ENCODE assay signal across 21 cellular contexts in the genomic region with DNA sequence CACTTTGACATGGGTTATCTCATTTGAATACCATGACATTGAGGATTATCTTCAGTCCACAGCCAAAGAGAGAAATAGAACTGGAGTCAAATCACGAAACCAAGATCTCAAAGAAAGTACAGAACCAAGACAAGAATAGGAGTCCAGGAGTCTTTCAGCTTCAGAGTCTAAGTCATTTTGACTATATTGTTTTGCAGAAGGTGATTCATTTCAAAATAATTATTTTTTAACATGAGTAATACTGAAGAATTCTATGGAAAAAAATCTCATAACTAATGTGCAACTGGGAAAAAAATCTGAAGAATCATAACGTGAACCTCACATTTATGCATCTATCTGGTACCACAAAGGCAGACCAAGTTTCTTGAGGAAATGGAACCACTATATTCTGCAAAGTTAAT.
A peak's percentile ranks its signal among the peaks of the same experiment; 100 is the strongest.
DNase-seq lines count a peak whose midpoint lies in the region; ATAC-seq and TF ChIP-seq lines count a peak whose summit lies in the region.
"Had no signal": no experiment of that assay in that cellular context is flagged by ENCODE, and none has a peak within 500 bp of the region (broad histone marks: within the 10 kb centered on the region; RNA-seq: fewer than 3 reads in every experiment).

No MANE protein-coding gene starts in this region.

- H3K9me3 ChIP-seq in T-helper 17 cell (ENCODE audit: control insufficient read depth, low read length, poor library complexity, severe bottlenecking) = no peaks in the 10 kb centered on the region
- H3K9me3 ChIP-seq: testis had no signal

- no peaks in the 10 kb centered on the region for H3K27me3 Mint-ChIP-seq in stimulated activated naive B cell treated with anti-CD40 and anti-IgM and Interleukin-4, amounts not matched to agents 10 μg/mL and 1 μg/mL and 100 μg/mL, for 72 hours
- H3K27me3 Mint-ChIP-seq in T-helper 17 cell (no peaks in the 10 kb centered on the region), type B pancreatic cell (no peaks in the 10 kb centered on the region)
- H3K27me3 Mint-ChIP-seq: activated naive CD4-positive, alpha-beta T cell treated with anti-CD3 and anti-CD28 coated beads, Interleukin-2, amount 50 U/mL, for 24 hours; natural killer cell treated with Interleukin-12 subunit alpha and Interleukin-12 subunit beta and Interleukin-15 and Interleukin-18, amount 100 ng/mL, for 72 hours; progenitor cell of endocrine pancreas had no signal

- no peak overlapping the region for H3K4me3 Mint-ChIP-seq in stimulated activated naive B cell treated with anti-CD40 and anti-IgM and Interleukin-4, amounts not matched to agents 10 μg/mL and 1 μg/mL and 100 μg/mL, for 72 hours
- H3K4me3 Mint-ChIP-seq in T-helper 17 cell = no peak overlapping the region
- no peak overlapping the region for H3K4me3 Mint-ChIP-seq in type B pancreatic cell
- H3K4me3 Mint-ChIP-seq: activated naive CD4-positive, alpha-beta T cell treated with anti-CD3 and anti-CD28 coated beads, Interleukin-2, amount 50 U/mL, for 24 hours; natural killer cell treated with Interleukin-12 subunit alpha and Interleukin-12 subunit beta and Interleukin-15 and Interleukin-18, amount 100 ng/mL, for 72 hours had no signal

- ATAC-seq in SK-N-SH treated with all-trans-retinoic acid at 6 μM for 48 hours (peak; percentile 19; the same call in 2 of the 3 replicates), HG03045 (IDR thresholded peaks at IDR 0.05; ENCODE audit: unreplicated experiment) (no peak), T-helper 17 cell (no peak)
- ATAC-seq in stimulated activated naive B cell treated with anti-CD40 and anti-IgM and Interleukin-4, amounts not matched to agents 10 μg/mL and 1 μg/mL and 100 μg/mL, for 72 hours (replicated peaks) = peak; percentile 88 to 96
- ATAC-seq: left cardiac atrium; natural killer cell treated with Interleukin-12 subunit alpha and Interleukin-12 subunit beta and Interleukin-15 and Interleukin-18, amount 100 ng/mL, for 72 hours had no signal

- H3K36me3 Mint-ChIP-seq in stimulated activated naive B cell treated with anti-CD40 and anti-IgM and Interleukin-4, amounts not matched to agents 10 μg/mL and 1 μg/mL and 100 μg/mL, for 72 hours = peaks cover 32 to 62% of the 10 kb centered on the region in 2 donors
- H3K36me3 Mint-ChIP-seq in T-helper 17 cell (ENCODE audit: low read depth) = peaks cover 6% of the 10 kb centered on the region
- peaks cover 44% of the 10 kb centered on the region for H3K36me3 Mint-ChIP-seq in type B pancreatic cell

- no peak for TF ChIP-seq CTCF in epithelial cell of esophagus (IDR thresholded peaks at IDR 0.05; ENCODE audit: insufficient read depth, low read depth, low read length, missing control alignments)
- no peak for TF ChIP-seq CTCF in type B pancreatic cell (conservative IDR thresholded peaks at IDR 0.05)

- H3K27ac Mint-ChIP-seq in stimulated activated naive B cell treated with anti-CD40 and anti-IgM and Interleukin-4, amounts not matched to agents 10 μg/mL and 1 μg/mL and 100 μg/mL, for 72 hours = peak overlapping the region; percentile 25
- no peak overlapping the region for H3K27ac Mint-ChIP-seq in T-helper 17 cell
- no peak overlapping the region for H3K27ac Mint-ChIP-seq in type B pancreatic cell
- H3K27ac Mint-ChIP-seq: activated naive CD4-positive, alpha-beta T cell treated with anti-CD3 and anti-CD28 coated beads, Interleukin-2, amount 50 U/mL, for 24 hours; natural killer cell treated with Interleukin-12 subunit alpha and Interleukin-12 subunit beta and Interleukin-15 and Interleukin-18, amount 100 ng/mL, for 72 hours; progenitor cell of endocrine pancreas had no signal

- peaks cover 15 to 27% of the 10 kb centered on the region in 2 donors for H3K4me1 Mint-ChIP-seq in stimulated activated naive B cell treated with anti-CD40 and anti-IgM and Interleukin-4, amounts not matched to agents 10 μg/mL and 1 μg/mL and 100 μg/mL, for 72 hours
- H3K4me1 Mint-ChIP-seq in T-helper 17 cell (peaks cover 7% of the 10 kb centered on the region), type B pancreatic cell (ENCODE audit: unreplicated experiment) (no peaks in the 10 kb centered on the region)

- DNase-seq in stimulated activated CD4-positive, alpha-beta T cell treated with anti-CD3 and anti-CD28 coated beads, Interleukin-15, amount 100 ng/mL, for 24 hours = peak; percentile 7
- no peak for DNase-seq in stimulated activated CD4-positive, alpha-beta T cell treated with anti-CD3 and anti-CD28 coated beads, Interleukin-4, amount 100 ng/mL, for 24 hours
- DNase-seq in epithelial cell of esophagus (ENCODE audit: low read depth) (peak; percentile 10), T-helper 17 cell (no peak), type B pancreatic cell (ENCODE audit: extremely low spot score, unreplicated experiment) (no peak)
- DNase-seq in stimulated activated naive B cell treated with anti-CD40 and anti-IgM and Interleukin-4, amounts not matched to agents 10 μg/mL and 1 μg/mL and 100 μg/mL, for 72 hours = no peak
- DNase-seq: activated CD4-positive, alpha-beta T cell treated with anti-CD3 and anti-CD28 coated beads, Interleukin-2, amount 50 U/mL, for 1 hour; activated CD8-positive, alpha-beta memory T cell treated with anti-CD3 and anti-CD28 coated beads, Interleukin-2, amount 50 U/mL, for 48 hours; DMS153; KG1; left cardiac atrium; NCI-H2029 treated with DMSO at 0.1 percent for 48 hours; RPMI8226; stimulated activated CD4-positive, alpha-beta T cell treated with anti-CD3 and anti-CD28 coated beads, Interleukin-4, amount 100 ng/mL, for 4 hours; testis had no signal

- no peak overlapping the region for H3K4me3 ChIP-seq in epithelial cell of esophagus (ENCODE audit: low read length)
- H3K4me3 ChIP-seq: skin epidermis, testis had no signal

- H3K9me3 Mint-ChIP-seq in stimulated activated naive B cell treated with anti-CD40 and anti-IgM and Interleukin-4, amounts not matched to agents 10 μg/mL and 1 μg/mL and 100 μg/mL, for 72 hours = peaks cover 7 to 8% of the 10 kb centered on the region in 2 donors
- peaks cover 4% of the 10 kb centered on the region for H3K9me3 Mint-ChIP-seq in type B pancreatic cell
- H3K9me3 Mint-ChIP-seq: natural killer cell treated with Interleukin-12 subunit alpha and Interleukin-12 subunit beta and Interleukin-15 and Interleukin-18, amount 100 ng/mL, for 72 hours had no signal

TF ChIP-seq in SK-N-SH treated with all-trans-retinoic acid at 6 μM for 48 hours, 23 proteins besides CTCF, POLR2A, EP300 and RAD21:
- TF ChIP-seq ARNTL (CRISPR knock-in tag; IDR thresholded peaks at IDR 0.05; ENCODE audit: borderline replicate concordance, low read depth) (no peak), TCF4 (CRISPR knock-in tag; IDR thresholded peaks at IDR 0.05; ENCODE audit: borderline replicate concordance) (no peak), ZFP3 (CRISPR knock-in tag; IDR thresholded peaks at IDR 0.05) (no peak), ZNF70 (CRISPR knock-in tag; IDR thresholded peaks at IDR 0.05) (no peak), ZNF565 (CRISPR knock-in tag; conservative IDR thresholded peaks at IDR 0.05; ENCODE audit: low read depth) (no peak), CSDC2 (CRISPR knock-in tag; IDR thresholded peaks at IDR 0.05) (no peak), SNAI2 (CRISPR knock-in tag; IDR thresholded peaks at IDR 0.05) (no peak), ZNF8 (CRISPR knock-in tag; IDR thresholded peaks at IDR 0.05) (no peak), ISL1 (CRISPR knock-in tag; IDR thresholded peaks at IDR 0.05) (no peak), BACH2 (CRISPR knock-in tag; IDR thresholded peaks at IDR 0.05; ENCODE audit: borderline replicate concordance) (no peak), TOX (CRISPR knock-in tag; IDR thresholded peaks at IDR 0.05; ENCODE audit: borderline replicate concordance) (no peak)
- TF ChIP-seq, protein P1, sequence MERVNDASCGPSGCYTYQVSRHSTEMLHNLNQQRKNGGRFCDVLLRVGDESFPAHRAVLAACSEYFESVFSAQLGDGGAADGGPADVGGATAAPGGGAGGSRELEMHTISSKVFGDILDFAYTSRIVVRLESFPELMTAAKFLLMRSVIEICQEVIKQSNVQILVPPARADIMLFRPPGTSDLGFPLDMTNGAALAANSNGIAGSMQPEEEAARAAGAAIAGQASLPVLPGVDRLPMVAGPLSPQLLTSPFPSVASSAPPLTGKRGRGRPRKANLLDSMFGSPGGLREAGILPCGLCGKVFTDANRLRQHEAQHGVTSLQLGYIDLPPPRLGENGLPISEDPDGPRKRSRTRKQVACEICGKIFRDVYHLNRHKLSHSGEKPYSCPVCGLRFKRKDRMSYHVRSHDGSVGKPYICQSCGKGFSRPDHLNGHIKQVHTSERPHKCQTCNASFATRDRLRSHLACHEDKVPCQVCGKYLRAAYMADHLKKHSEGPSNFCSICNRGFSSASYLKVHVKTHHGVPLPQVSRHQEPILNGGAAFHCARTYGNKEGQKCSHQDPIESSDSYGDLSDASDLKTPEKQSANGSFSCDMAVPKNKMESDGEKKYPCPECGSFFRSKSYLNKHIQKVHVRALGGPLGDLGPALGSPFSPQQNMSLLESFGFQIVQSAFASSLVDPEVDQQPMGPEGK (CRISPR knock-in tag; IDR thresholded peaks at IDR 0.05; ENCODE audit: borderline replicate concordance) = no peak
- TF ChIP-seq, protein P2, sequence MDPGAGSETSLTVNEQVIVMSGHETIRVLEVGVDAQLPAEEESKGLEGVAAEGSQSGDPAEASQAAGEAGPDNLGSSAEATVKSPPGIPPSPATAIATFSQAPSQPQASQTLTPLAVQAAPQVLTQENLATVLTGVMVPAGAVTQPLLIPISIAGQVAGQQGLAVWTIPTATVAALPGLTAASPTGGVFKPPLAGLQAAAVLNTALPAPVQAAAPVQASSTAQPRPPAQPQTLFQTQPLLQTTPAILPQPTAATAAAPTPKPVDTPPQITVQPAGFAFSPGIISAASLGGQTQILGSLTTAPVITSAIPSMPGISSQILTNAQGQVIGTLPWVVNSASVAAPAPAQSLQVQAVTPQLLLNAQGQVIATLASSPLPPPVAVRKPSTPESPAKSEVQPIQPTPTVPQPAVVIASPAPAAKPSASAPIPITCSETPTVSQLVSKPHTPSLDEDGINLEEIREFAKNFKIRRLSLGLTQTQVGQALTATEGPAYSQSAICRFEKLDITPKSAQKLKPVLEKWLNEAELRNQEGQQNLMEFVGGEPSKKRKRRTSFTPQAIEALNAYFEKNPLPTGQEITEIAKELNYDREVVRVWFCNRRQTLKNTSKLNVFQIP (CRISPR knock-in tag; IDR thresholded peaks at IDR 0.05; ENCODE audit: borderline replicate concordance, low read depth) = no peak
TF ChIP-seq in SK-N-SH treated with all-trans-retinoic acid at 6 μM for 48 hours: peak in this region for 0.

Comparison
In these comparisons a context has a peak if more than half of its experiments do, and no peak if none do; other contexts are left out.
1. DNase-seq: peak in stimulated activated CD4-positive, alpha-beta T cell treated with anti-CD3 and anti-CD28 coated beads, Interleukin-15, amount 100 ng/mL, for 24 hours (single experiment) and epithelial cell of esophagus (single experiment); none in stimulated activated CD4-positive, alpha-beta T cell treated with anti-CD3 and anti-CD28 coated beads, Interleukin-4, amount 100 ng/mL, for 24 hours (single experiment), stimulated activated naive B cell treated with anti-CD40 and anti-IgM and Interleukin-4, amounts not matched to agents 10 μg/mL and 1 μg/mL and 100 μg/mL, for 72 hours (single experiment), T-helper 17 cell (0 of 3) and type B pancreatic cell (single experiment).
2. ATAC-seq: peak in SK-N-SH treated with all-trans-retinoic acid at 6 μM for 48 hours (single experiment) and stimulated activated naive B cell treated with anti-CD40 and anti-IgM and Interleukin-4, amounts not matched to agents 10 μg/mL and 1 μg/mL and 100 μg/mL, for 72 hours (2 of 2); none in HG03045 (single experiment) and T-helper 17 cell (single experiment).